In genomic region chr5:32613050-32613672, GRCh38 we compare ENCODE assay signal across 1 cellular context.
TF ChIP-seq lines count a peak whose summit lies in the region.

No MANE protein-coding gene starts in this region.

TF ChIP-seq in HepG2, 621 proteins besides CTCF, POLR2A, EP300 and RAD21 (continued from another document and continues in another):
- TF ChIP-seq ZNF580 (CRISPR knock-in tag; IDR thresholded peaks at IDR 0.05; ENCODE audit: borderline replicate concordance, low read depth) = no peak
- TF ChIP-seq FIP1L1 (IDR thresholded peaks at IDR 0.05; ENCODE audit: borderline replicate concordance, insufficient read depth, low read depth, low read length) = no peak
- TF ChIP-seq SNRNP70 (IDR thresholded peaks at IDR 0.05; ENCODE audit: low read depth, low read length) = no peak
- TF ChIP-seq NR2F6 (IDR thresholded peaks at IDR 0.05) = no peak
- TF ChIP-seq NR2F6 (CRISPR knock-in tag; IDR thresholded peaks at IDR 0.05) = peak; percentile 14; the same call in 1 of the 2 replicates
- no peak for TF ChIP-seq FOXK1 (CRISPR knock-in tag; IDR thresholded peaks at IDR 0.05; ENCODE audit: borderline replicate concordance, low read depth)
- no peak for TF ChIP-seq RCOR2 (CRISPR knock-in tag; IDR thresholded peaks at IDR 0.05)
- no peak for TF ChIP-seq ZNF260 (CRISPR knock-in tag; IDR thresholded peaks at IDR 0.05; ENCODE audit: borderline replicate concordance, low read depth)
- TF ChIP-seq SKIL (CRISPR knock-in tag; IDR thresholded peaks at IDR 0.05; ENCODE audit: borderline replicate concordance) = no peak
- no peak for TF ChIP-seq ZFP1 (CRISPR knock-in tag; IDR thresholded peaks at IDR 0.05)
- TF ChIP-seq HOMEZ (CRISPR knock-in tag; IDR thresholded peaks at IDR 0.05; ENCODE audit: low read depth) = 0 out of 2 replicates have a peak, but pooled peaks have one; percentile 27
- TF ChIP-seq DMAP1 (CRISPR knock-in tag; IDR thresholded peaks at IDR 0.05) = no peak
- TF ChIP-seq ZNF101 (CRISPR knock-in tag; IDR thresholded peaks at IDR 0.05; ENCODE audit: borderline replicate concordance, low read depth) = no peak
- TF ChIP-seq CEBPG (CRISPR knock-in tag; IDR thresholded peaks at IDR 0.05) = peak; percentile 69
- TF ChIP-seq ZNF121 (CRISPR knock-in tag; IDR thresholded peaks at IDR 0.05) = no peak
- no peak for TF ChIP-seq MEIS2 (CRISPR knock-in tag; IDR thresholded peaks at IDR 0.05)
- no peak for TF ChIP-seq ZBED4 (CRISPR knock-in tag; IDR thresholded peaks at IDR 0.05; ENCODE audit: borderline replicate concordance)
- peak; percentile 95 for TF ChIP-seq SMC3 (IDR thresholded peaks at IDR 0.05; ENCODE audit: low read length)
- TF ChIP-seq ADNP (CRISPR knock-in tag; IDR thresholded peaks at IDR 0.05) = no peak
- TF ChIP-seq ZNF24 (IDR thresholded peaks at IDR 0.05) = 0 out of 2 replicates have a peak, but pooled peaks have one; percentile 19
- TF ChIP-seq ZNF883 (CRISPR knock-in tag; IDR thresholded peaks at IDR 0.05; ENCODE audit: not compliant biosample characterization) = no peak
- TF ChIP-seq BRD4 (CRISPR knock-in tag; IDR thresholded peaks at IDR 0.05) = no peak
- no peak for TF ChIP-seq NCOA5 (CRISPR knock-in tag; IDR thresholded peaks at IDR 0.05)
- no peak for TF ChIP-seq RBM39 (IDR thresholded peaks at IDR 0.05; ENCODE audit: low read depth, low read length, poor library complexity, severe bottlenecking)
- peak in 1 of 2 experiments; percentile 57; a peak in 2 of 4 replicates for TF ChIP-seq ATF4 (CRISPR knock-in tag; IDR thresholded peaks at IDR 0.05)
- TF ChIP-seq ELF3 (CRISPR knock-in tag; IDR thresholded peaks at IDR 0.05) = 0 out of 2 replicates have a peak, but pooled peaks have one; percentile 24
- no peak for TF ChIP-seq REPIN1 (CRISPR knock-in tag; IDR thresholded peaks at IDR 0.05; ENCODE audit: borderline replicate concordance, low read depth)
- TF ChIP-seq TERF1 (CRISPR knock-in tag; IDR thresholded peaks at IDR 0.05) = no peak
- TF ChIP-seq THRA (CRISPR knock-in tag; IDR thresholded peaks at IDR 0.05; ENCODE audit: borderline replicate concordance) = no peak
- no peak for TF ChIP-seq ZNF75D (CRISPR knock-in tag; IDR thresholded peaks at IDR 0.05; ENCODE audit: borderline replicate concordance)
- TF ChIP-seq ZNF275 (CRISPR knock-in tag; IDR thresholded peaks at IDR 0.05; ENCODE audit: borderline replicate concordance) = no peak
- no peak for TF ChIP-seq ZNF318 (CRISPR knock-in tag; IDR thresholded peaks at IDR 0.05)
- TF ChIP-seq TOPORS (CRISPR knock-in tag; IDR thresholded peaks at IDR 0.05) = no peak
- no peak for TF ChIP-seq ZNF660 (CRISPR knock-in tag; IDR thresholded peaks at IDR 0.05; ENCODE audit: borderline replicate concordance, low read depth)
- 0 out of 2 replicates have a peak, but pooled peaks have one; percentile 27 for TF ChIP-seq MLX (CRISPR knock-in tag; IDR thresholded peaks at IDR 0.05)
